Comparison of ENCODE assay signal across 8 cellular contexts in genomic region chr3:72255736-72256559, GRCh38.
DNase-seq lines count a peak whose midpoint lies in the region; ATAC-seq, FAIRE-seq and TF ChIP-seq lines count a peak whose summit lies in the region.

No MANE protein-coding gene starts in this region.

- no peak for DNase-seq in activated T-cell treated with anti-CD3 and anti-CD28 coated beads, Interleukin-2, amount 50 U/mL, for 24 hours
- DNase-seq in activated T-cell treated with anti-CD3 and anti-CD28 coated beads, Interleukin-2, amount 50 U/mL, for 4 hours: no peak
- peak; percentile 30 for DNase-seq in NCI-H2227 treated with DMSO at 0.1 percent for 48 hours (lab: John Stamatoyannopoulos, UW)
- peak; percentile 92 for DNase-seq in MCF 10A (ENCODE audit: unreplicated experiment)
- DNase-seq in mesenchymal stem cell: peak; percentile 40
- DNase-seq in RCC 7860 (ENCODE audit: low spot score): no peak
- no peak for DNase-seq in cerebellar cortex (ENCODE audit: low spot score)
- DNase-seq in GM13977 (ENCODE audit: low spot score): no peak

- no peak overlapping the region for H3K4me3 ChIP-seq in mesenchymal stem cell (ENCODE audit: insufficient read depth in 1 of 2, low read depth in 1 of 2, low read length in 2 of 2)

- no peak overlapping the region for H3K9ac ChIP-seq in mesenchymal stem cell (ENCODE audit: low read length)

- 36% methylated on average over 14 of the region's 14 CpGs for WGBS in mesenchymal stem cell

- H3K4me3 Mint-ChIP-seq in activated T-cell treated with anti-CD3 and anti-CD28 coated beads, Interleukin-2, amount 50 U/mL, for 24 hours: no peak overlapping the region
- no peak overlapping the region for H3K4me3 Mint-ChIP-seq in activated T-cell treated with anti-CD3 and anti-CD28 coated beads, Interleukin-2, amount 50 U/mL, for 4 hours
- H3K4me3 Mint-ChIP-seq in MCF 10A (ENCODE audit: unreplicated experiment): no peak overlapping the region

- no peak overlapping the region for H2BK120ac ChIP-seq in mesenchymal stem cell (ENCODE audit: low read depth, low read length)

- FAIRE-seq in RCC 7860 (lab: Jason Lieb, UNC): no peak

- H2BK12ac ChIP-seq in mesenchymal stem cell (ENCODE audit: low read length in 2 of 2): peak overlapping the region in 1 of 2 experiments; percentile 51

- peaks cover 45% of the 10 kb centered on the region for H3K4me1 Mint-ChIP-seq in activated T-cell treated with anti-CD3 and anti-CD28 coated beads, Interleukin-2, amount 50 U/mL, for 24 hours (ENCODE audit: low read depth)
- peaks cover 44% of the 10 kb centered on the region for H3K4me1 Mint-ChIP-seq in activated T-cell treated with anti-CD3 and anti-CD28 coated beads, Interleukin-2, amount 50 U/mL, for 4 hours (ENCODE audit: low read depth)
- H3K4me1 Mint-ChIP-seq in MCF 10A (ENCODE audit: insufficient read depth, unreplicated experiment): peaks cover 8% of the 10 kb centered on the region

- H3K14ac ChIP-seq in mesenchymal stem cell (ENCODE audit: low read length in 2 of 2): peak overlapping the region in 1 of 2 experiments; percentile 68

- H3K79me1 ChIP-seq in mesenchymal stem cell (replicated peaks; ENCODE audit: low read length, poor library complexity, severe bottlenecking): no peaks in the 10 kb centered on the region

- H3K27ac Mint-ChIP-seq in activated T-cell treated with anti-CD3 and anti-CD28 coated beads, Interleukin-2, amount 50 U/mL, for 24 hours: peak overlapping the region; percentile 11
- H3K27ac Mint-ChIP-seq in MCF 10A (ENCODE audit: low read depth, unreplicated experiment): peak overlapping the region; percentile 51

- TF ChIP-seq CTCF in MCF 10A (IDR thresholded peaks at IDR 0.05; ENCODE audit: unreplicated experiment) (peak; percentile 13), GM13977 (IDR thresholded peaks at IDR 0.05; ENCODE audit: extremely low read depth, insufficient read depth, missing control alignments) (no peak)

- no peak overlapping the region for H2BK5ac ChIP-seq in mesenchymal stem cell (ENCODE audit: low read depth, low read length, poor library complexity, severe bottlenecking)

- peaks cover 4% of the 10 kb centered on the region for H3K27me3 Mint-ChIP-seq in activated T-cell treated with anti-CD3 and anti-CD28 coated beads, Interleukin-2, amount 50 U/mL, for 24 hours
- peaks cover 4% of the 10 kb centered on the region for H3K27me3 Mint-ChIP-seq in activated T-cell treated with anti-CD3 and anti-CD28 coated beads, Interleukin-2, amount 50 U/mL, for 4 hours (ENCODE audit: low read depth)
- peaks cover 70% of the 10 kb centered on the region for H3K27me3 Mint-ChIP-seq in MCF 10A (ENCODE audit: insufficient read depth, unreplicated experiment)

- peak overlapping the region in 1 of 2 experiments; percentile 63 for H3K18ac ChIP-seq in mesenchymal stem cell (ENCODE audit: low read depth in 1 of 2, low read length in 2 of 2)

- H2BK15ac ChIP-seq in mesenchymal stem cell (ENCODE audit: low read depth, poor library complexity, severe bottlenecking): no peak overlapping the region

- H2AK5ac ChIP-seq in mesenchymal stem cell (ENCODE audit: low read length, severe bottlenecking): no peak overlapping the region

- no peaks in the 10 kb centered on the region for H3K36me3 ChIP-seq in mesenchymal stem cell (ENCODE audit: control insufficient read depth in 1 of 2, insufficient read depth in 2 of 2, low read depth in 1 of 2, low read length in 2 of 2)

- intact Hi-C loops in MCF 10A (cut with micrococcal nuclease): loop anchor here (5.0 kb wide), 2 partner anchors 284 to 566 kb away; no protein-coding TSS in a partner anchor

- no peaks in the 10 kb centered on the region for H3K9me3 ChIP-seq in mesenchymal stem cell (ENCODE audit: control insufficient read depth, low read length)

- H3K4me2 ChIP-seq in mesenchymal stem cell (ENCODE audit: low read length, poor library complexity, severe bottlenecking): no peak overlapping the region

- H3K4ac ChIP-seq in mesenchymal stem cell (ENCODE audit: low read depth in 1 of 2, low read length in 2 of 2): peak overlapping the region in 1 of 2 experiments; percentile 32

- peak overlapping the region; percentile 57 for H4K8ac ChIP-seq in mesenchymal stem cell (ENCODE audit: low read length)

- H2AFZ ChIP-seq in mesenchymal stem cell (ENCODE audit: low read depth, low read length): no peak overlapping the region

- H3K27me3 ChIP-seq in mesenchymal stem cell (ENCODE audit: control insufficient read depth in 1 of 2, insufficient read depth in 1 of 2, low read length in 2 of 2): peaks cover 26 to 50% of the 10 kb centered on the region in 2 experiments

- POLR2A ChIA-PET in MCF 10A (lab: Yijun Ruan, JAX): interaction anchor here (0.5 to 0.6 kb wide), 2 partner anchors 201 to 617 kb away, joined by 3 read pairs; no protein-coding TSS in a partner anchor

- ATAC-seq in activated T-cell treated with anti-CD3 and anti-CD28 coated beads, Interleukin-2, amount 50 U/mL, for 4 hours: no peak

- H3K4me1 ChIP-seq in mesenchymal stem cell (ENCODE audit: control insufficient read depth, insufficient read depth, low read depth, low read length): peaks cover 8% of the 10 kb centered on the region

- H3K23ac ChIP-seq in mesenchymal stem cell (ENCODE audit: low read length in 2 of 2): no peak overlapping the region

- peaks cover 8% of the 10 kb centered on the region for H3K9me3 Mint-ChIP-seq in activated T-cell treated with anti-CD3 and anti-CD28 coated beads, Interleukin-2, amount 50 U/mL, for 24 hours
- no peaks in the 10 kb centered on the region for H3K9me3 Mint-ChIP-seq in activated T-cell treated with anti-CD3 and anti-CD28 coated beads, Interleukin-2, amount 50 U/mL, for 4 hours
- no peaks in the 10 kb centered on the region for H3K9me3 Mint-ChIP-seq in MCF 10A (ENCODE audit: unreplicated experiment)

- in situ Hi-C loops in GM13977 (cut with MboI; ENCODE audit: low pct_unique_long_range_greater_than_20kb, low sequenced_read_pairs, unreplicated experiment): loop anchor here (25.0 kb wide), 1 partner anchor 169 kb away; no protein-coding TSS in a partner anchor

- BruUV-seq in MCF 10A (replicated peaks; lab: Mats Ljungman, UMichigan): no TSS peak

- no peak overlapping the region for H3K27ac ChIP-seq in mesenchymal stem cell (ENCODE audit: low read length, poor library complexity, severe bottlenecking)

- no peak overlapping the region for H4K91ac ChIP-seq in mesenchymal stem cell (ENCODE audit: low read length)

- no peaks in the 10 kb centered on the region for H3K36me3 Mint-ChIP-seq in activated T-cell treated with anti-CD3 and anti-CD28 coated beads, Interleukin-2, amount 50 U/mL, for 24 hours (ENCODE audit: low read depth)
- H3K36me3 Mint-ChIP-seq in activated T-cell treated with anti-CD3 and anti-CD28 coated beads, Interleukin-2, amount 50 U/mL, for 4 hours (ENCODE audit: insufficient read depth): no peaks in the 10 kb centered on the region
- no peaks in the 10 kb centered on the region for H3K36me3 Mint-ChIP-seq in MCF 10A (ENCODE audit: insufficient read depth, unreplicated experiment)

- CTCF ChIA-PET in MCF 10A (lab: Yijun Ruan, JAX): interaction anchor here (0.6 to 2.0 kb wide), 9 partner anchors 10 to 539 kb away, joined by 3 to 7 read pairs (median 3); no protein-coding TSS in a partner anchor

Comparison
In these comparisons a context has a peak if more than half of its experiments do, and no peak if none do; other contexts are left out.
1. DNase-seq: peak in NCI-H2227 treated with DMSO at 0.1 percent for 48 hours (single experiment), MCF 10A (single experiment) and mesenchymal stem cell (single experiment); none in activated T-cell treated with anti-CD3 and anti-CD28 coated beads, Interleukin-2, amount 50 U/mL, for 24 hours (single experiment), activated T-cell treated with anti-CD3 and anti-CD28 coated beads, Interleukin-2, amount 50 U/mL, for 4 hours (single experiment), RCC 7860 (single experiment), cerebellar cortex (single experiment) and GM13977 (single experiment).